8 cellular contexts compared by ENCODE assay signal in genomic region chr19:3699741-3700241, GRCh38. TPM values are rescaled to one million over a fixed set of nuclear protein-coding genes. Genes with fewer than 3 reads are reported as not detected.
DNase-seq lines count a peak whose midpoint lies in the region; ATAC-seq, FAIRE-seq and TF ChIP-seq lines count a peak whose summit lies in the region.

No MANE protein-coding gene starts in this region.

- H3K4me2 ChIP-seq in A549: peak overlapping the region; percentile 99
- H3K4me2 ChIP-seq in Loucy (ENCODE audit: low read depth, low read length, poor library complexity, severe bottlenecking): peak overlapping the region; percentile 98

- H4K20me1 ChIP-seq in Loucy (ENCODE audit: insufficient read depth, low read length, poor library complexity, severe bottlenecking): peaks cover 21% of the 10 kb centered on the region

- peak overlapping the region; percentile 95 for H3K27ac Mint-ChIP-seq in dendritic cell treated with granulocyte-macrophage colony-stimulating factor and Interleukin-4, amounts not matched to agents 40 ng/mL and 50 ng/mL, for 4 days
- no peak overlapping the region for H3K27ac Mint-ChIP-seq in nephron progenitor cell

- no peaks in the 10 kb centered on the region for H3K9me2 ChIP-seq in Loucy (replicated peaks; ENCODE audit: low read depth, low read length)

- no peaks in the 10 kb centered on the region for H3F3A ChIP-seq in Loucy (ENCODE audit: low read depth)

- peaks cover 29% of the 10 kb centered on the region for H3K79me2 ChIP-seq in Loucy (ENCODE audit: insufficient read depth, low read length)

- CTCF ChIA-PET in A549 (lab: Yijun Ruan, JAX): interaction anchor here (0.7 to 3.4 kb wide), 9 partner anchors 9 to 155 kb away, joined by 3 to 13 read pairs (median 5); partner anchors contain the start of gene TJP3

- H3K9ac ChIP-seq in Loucy (ENCODE audit: low read depth, low read length, poor library complexity, severe bottlenecking): peak overlapping the region; percentile 74

- TF ChIP-seq POLR2A in A549 (IDR thresholded peaks at IDR 0.05; ENCODE audit: low read length): no peak

- H3K4me1 ChIP-seq in A549 (peaks cover 4% of the 10 kb centered on the region; the same call in 1 of the 3 replicates), Loucy (ENCODE audit: insufficient read depth, low read length, poor library complexity, severe bottlenecking) (peaks cover 14% of the 10 kb centered on the region)

- H3K9me3 Mint-ChIP-seq in dendritic cell treated with granulocyte-macrophage colony-stimulating factor and Interleukin-4, amounts not matched to agents 40 ng/mL and 50 ng/mL, for 4 days: no peaks in the 10 kb centered on the region
- H3K9me3 Mint-ChIP-seq in nephron progenitor cell: no peaks in the 10 kb centered on the region

- TF ChIP-seq EP300 in A549 (IDR thresholded peaks at IDR 0.05): no peak

- TF ChIP-seq RAD21 in A549 (conservative IDR thresholded peaks at IDR 0.05 in 1 of 2, IDR thresholded peaks at IDR 0.05 in 1 of 2): no peak

- H3K27ac ChIP-seq in A549: peak overlapping the region; percentile 86 to 98

- POLR2A ChIA-PET in A549 (lab: Yijun Ruan, JAX): no interaction called here

- H3K36me3 Mint-ChIP-seq in dendritic cell treated with granulocyte-macrophage colony-stimulating factor and Interleukin-4, amounts not matched to agents 40 ng/mL and 50 ng/mL, for 4 days (ENCODE audit: low read depth): peaks cover 50% of the 10 kb centered on the region
- no peaks in the 10 kb centered on the region for H3K36me3 Mint-ChIP-seq in nephron progenitor cell (ENCODE audit: low read depth)

- H3K27me3 Mint-ChIP-seq in dendritic cell treated with granulocyte-macrophage colony-stimulating factor and Interleukin-4, amounts not matched to agents 40 ng/mL and 50 ng/mL, for 4 days: peaks cover 4% of the 10 kb centered on the region
- no peaks in the 10 kb centered on the region for H3K27me3 Mint-ChIP-seq in nephron progenitor cell (ENCODE audit: low read depth, poor library complexity)

- no peak for TF ChIP-seq CTCF in A549 (IDR thresholded peaks at IDR 0.05)
- TF ChIP-seq CTCF in GM20000 (IDR thresholded peaks at IDR 0.05; ENCODE audit: extremely low read depth, missing control alignments): no peak
- no peak for TF ChIP-seq CTCF in Loucy (conservative IDR thresholded peaks at IDR 0.05; ENCODE audit: low read length)
- no peak for TF ChIP-seq CTCF in nephron progenitor cell (IDR thresholded peaks at IDR 0.05)

- intact Hi-C loops in dendritic cell treated with granulocyte-macrophage colony-stimulating factor and Interleukin-4, amounts not matched to agents 40 ng/mL and 50 ng/mL, for 4 days (cut with micrococcal nuclease): no loop called here

- no peak for DNase-seq in A549 (ENCODE audit: low read depth in 1 of 2, low spot score in 1 of 2)
- DNase-seq in GM20000 (ENCODE audit: low spot score): peak; percentile 58
- no peak for DNase-seq in nephron progenitor cell
- no peak for DNase-seq in NOMO-1 (lab: John Stamatoyannopoulos, UW; ENCODE audit: unreplicated experiment in 2 of 2)
- no peak for DNase-seq in urothelium cell line (ENCODE audit: low spot score)
- DNase-seq in RCC 7860 (ENCODE audit: low spot score): no peak

- H3K9me3 ChIP-seq in A549 (no peaks in the 10 kb centered on the region), Loucy (ENCODE audit: insufficient read depth, low read depth, low read length) (no peaks in the 10 kb centered on the region)

- peak; percentile 7 to 12; a peak in 2 of 6 replicates for ATAC-seq in A549

- peak overlapping the region; percentile 93 for H3K4me3 Mint-ChIP-seq in dendritic cell treated with granulocyte-macrophage colony-stimulating factor and Interleukin-4, amounts not matched to agents 40 ng/mL and 50 ng/mL, for 4 days
- peak overlapping the region; percentile 90 for H3K4me3 Mint-ChIP-seq in nephron progenitor cell

- H2AFZ ChIP-seq in Loucy (ENCODE audit: low read length): no peak overlapping the region

- H3K27me3 ChIP-seq in Loucy (ENCODE audit: insufficient read depth, low read length, poor library complexity, severe bottlenecking): no peaks in the 10 kb centered on the region

- peaks cover 46% of the 10 kb centered on the region for H3K4me1 Mint-ChIP-seq in dendritic cell treated with granulocyte-macrophage colony-stimulating factor and Interleukin-4, amounts not matched to agents 40 ng/mL and 50 ng/mL, for 4 days (ENCODE audit: low read depth)
- H3K4me1 Mint-ChIP-seq in nephron progenitor cell: peaks cover 32% of the 10 kb centered on the region

- H3K36me3 ChIP-seq in Loucy (ENCODE audit: insufficient read depth, low read length): no peaks in the 10 kb centered on the region

- FAIRE-seq in A549 (lab: Jason Lieb, UNC) (no peak), urothelium cell line (lab: Jason Lieb, UNC) (no peak), RCC 7860 (lab: Jason Lieb, UNC) (no peak)

- H3K4me3 ChIP-seq in A549 (peak overlapping the region; percentile 95), Loucy (ENCODE audit: low read length, poor library complexity, severe bottlenecking) (peak overlapping the region; percentile 88)

- 0% methylated on average over 5 of the region's 43 CpGs for WGBS in A549 (ENCODE audit: missing lambda C conversion rate)

TF ChIP-seq in A549, 52 proteins besides CTCF, POLR2A, EP300 and RAD21:
- TF ChIP-seq RCOR1 (IDR thresholded peaks at IDR 0.05; ENCODE audit: low read depth, low read length) (no peak), HMGXB4 (CRISPR knock-in tag; IDR thresholded peaks at IDR 0.05; ENCODE audit: borderline replicate concordance) (no peak), RFX5 (IDR thresholded peaks at IDR 0.05) (no peak), JUN (IDR thresholded peaks at IDR 0.05) (no peak), KDM1A (IDR thresholded peaks at IDR 0.05; ENCODE audit: low read depth) (no peak), ZNF302 (CRISPR knock-in tag; IDR thresholded peaks at IDR 0.05) (no peak)

RNA-seq across cellular contexts. Expression of gene PIP5K1C, which starts 0.5 kb away (rescaled TPM):
- 2.6 and 3.5 TPM in 2 replicates for polyA plus RNA-seq in A549 (2011; rRNA removed)
- 4.9 and 7.4 TPM in 2 replicates for polyA plus RNA-seq in A549 (2012; cell fraction: cytosol; rRNA removed)
- polyA plus RNA-seq in A549 (2012; cell fraction: nucleus; rRNA removed): 10.6 and 12.2 TPM in 2 replicates
- polyA plus RNA-seq in A549 (2017; fragmentation: RNase III; extraction: RNeasy Plus Mini Kit Qiagen cat#74134 plus additional on column Dnase treatment): 8.1 to 9.5 TPM (median 9.3 TPM) in 3 replicates
- polyA minus RNA-seq in A549 (2011; rRNA and poly(A)+ RNA removed): 14.5 and 17.1 TPM in 2 replicates

RNA-seq across cellular contexts. Expression of gene TJP3, which starts 8.4 kb away (rescaled TPM):
- polyA plus RNA-seq in A549 (2011; rRNA removed) (2.3 and 4.0 TPM in 2 replicates), A549 (2017; fragmentation: RNase III; extraction: RNeasy Plus Mini Kit Qiagen cat#74134 plus additional on column Dnase treatment) (1.4 to 1.8 TPM (median 1.5 TPM) in 3 replicates)
- 0.90 and 1.1 TPM in 2 replicates for polyA plus RNA-seq in A549 (2012; cell fraction: cytosol; rRNA removed)
- polyA plus RNA-seq in A549 (2012; cell fraction: nucleus; rRNA removed): 0.89 and 2.1 TPM in 2 replicates
- 2.1 and 3.7 TPM in 2 replicates for polyA minus RNA-seq in A549 (2011; rRNA and poly(A)+ RNA removed)
